Comparison of ENCODE assay signal across 1 cellular context in the genomic region with DNA sequence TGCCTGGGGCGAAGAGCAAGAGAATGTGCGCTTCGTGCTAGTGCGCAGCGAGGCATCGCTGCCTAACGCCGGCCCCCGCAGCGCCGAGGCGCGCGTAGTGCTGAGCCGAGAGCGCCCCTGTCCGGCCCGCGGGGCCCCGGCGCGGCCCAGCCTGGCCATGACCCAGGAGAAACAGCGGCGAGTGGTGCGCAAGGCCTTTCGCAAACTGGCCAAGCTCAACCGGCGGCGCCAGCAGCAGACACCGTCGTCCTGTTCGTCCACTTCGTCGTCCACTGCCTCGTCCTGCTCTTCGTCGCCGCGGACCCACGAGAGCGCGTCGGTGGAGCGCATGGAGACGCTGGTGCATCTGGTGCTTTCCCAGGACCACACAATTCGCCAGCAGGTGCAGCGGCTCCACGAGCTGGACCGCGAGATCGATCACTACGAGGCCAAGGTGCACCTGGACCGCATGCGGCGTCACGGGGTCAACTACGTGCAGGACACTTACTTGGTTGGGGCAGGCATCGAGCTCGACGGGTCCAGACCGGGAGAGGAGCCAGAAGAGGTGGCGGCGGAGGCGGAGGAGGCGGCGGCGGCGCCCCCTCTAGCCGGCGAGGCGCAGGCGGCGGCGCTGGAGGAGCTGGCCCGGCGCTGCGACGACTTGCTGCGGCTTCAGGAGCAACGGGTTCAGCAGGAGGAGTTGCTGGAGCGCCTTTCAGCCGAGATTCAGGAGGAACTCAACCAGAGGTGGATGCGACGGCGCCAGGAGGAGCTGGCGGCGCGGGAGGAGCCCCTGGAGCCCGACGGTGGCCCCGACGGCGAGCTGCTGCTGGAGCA.
TF ChIP-seq lines count a peak whose summit lies in the region.

No MANE protein-coding gene starts in this region.

TF ChIP-seq in K562, 482 proteins besides CTCF, POLR2A, EP300 and RAD21:
- TF ChIP-seq, protein P1, sequence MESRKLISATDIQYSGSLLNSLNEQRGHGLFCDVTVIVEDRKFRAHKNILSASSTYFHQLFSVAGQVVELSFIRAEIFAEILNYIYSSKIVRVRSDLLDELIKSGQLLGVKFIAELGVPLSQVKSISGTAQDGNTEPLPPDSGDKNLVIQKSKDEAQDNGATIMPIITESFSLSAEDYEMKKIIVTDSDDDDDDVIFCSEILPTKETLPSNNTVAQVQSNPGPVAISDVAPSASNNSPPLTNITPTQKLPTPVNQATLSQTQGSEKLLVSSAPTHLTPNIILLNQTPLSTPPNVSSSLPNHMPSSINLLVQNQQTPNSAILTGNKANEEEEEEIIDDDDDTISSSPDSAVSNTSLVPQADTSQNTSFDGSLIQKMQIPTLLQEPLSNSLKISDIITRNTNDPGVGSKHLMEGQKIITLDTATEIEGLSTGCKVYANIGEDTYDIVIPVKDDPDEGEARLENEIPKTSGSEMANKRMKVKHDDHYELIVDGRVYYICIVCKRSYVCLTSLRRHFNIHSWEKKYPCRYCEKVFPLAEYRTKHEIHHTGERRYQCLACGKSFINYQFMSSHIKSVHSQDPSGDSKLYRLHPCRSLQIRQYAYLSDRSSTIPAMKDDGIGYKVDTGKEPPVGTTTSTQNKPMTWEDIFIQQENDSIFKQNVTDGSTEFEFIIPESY (CRISPR knock-in tag; IDR thresholded peaks at IDR 0.05), result 0 out of 2 replicates have a peak, but pooled peaks have one; percentile 17
- TF ChIP-seq ZNF551 (CRISPR knock-in tag; IDR thresholded peaks at IDR 0.05), result no peak
